Comparison of ENCODE assay signal across 9 cellular contexts in genomic region chr18:32373995-32374394, GRCh38.
DNase-seq lines count a peak whose midpoint lies in the region; ATAC-seq, FAIRE-seq and TF ChIP-seq lines count a peak whose summit lies in the region.
"Had no signal": no experiment of that assay in that cellular context is flagged by ENCODE, and none has a peak within 500 bp of the region (broad histone marks: within the 10 kb centered on the region; RNA-seq: fewer than 3 reads in every experiment).

No MANE protein-coding gene starts in this region.

- H3K27ac ChIP-seq in A549: no peak overlapping the region; a peak in 2 of 6 replicates
- peak overlapping the region; percentile 73 for H3K27ac ChIP-seq in RWPE2 (ENCODE audit: poor library complexity, severe bottlenecking)

- peak overlapping the region; percentile 62; the same call in 2 of the 3 replicates for H3K4me2 ChIP-seq in A549

- ATAC-seq in A549 (no peak), RWPE2 (ENCODE audit: low read depth) (no peak), left ventricle myocardium superior (peak; percentile 51), HG03108 (IDR thresholded peaks at IDR 0.05; ENCODE audit: unreplicated experiment) (no peak), GM18498 (IDR thresholded peaks at IDR 0.05; ENCODE audit: unreplicated experiment) (no peak)
- ATAC-seq: stimulated activated naive B cell treated with anti-CD40 and anti-IgM and Interleukin-4, amounts not matched to agents 10 μg/mL and 1 μg/mL and 100 μg/mL, for 72 hours had no signal

- CTCF ChIA-PET in A549 (lab: Yijun Ruan, JAX): interaction anchor here (1.2 to 1.3 kb wide), 2 partner anchors 12 to 97 kb away, joined by 3 to 4 read pairs; partner anchors contain the start of gene GAREM1

- H3K9me3 ChIP-seq in A549: no peaks in the 10 kb centered on the region
- no peaks in the 10 kb centered on the region for H3K9me3 ChIP-seq in RWPE2 (ENCODE audit: severe bottlenecking)

- TF ChIP-seq CTCF in A549 (IDR thresholded peaks at IDR 0.05): no peak
- no peak for TF ChIP-seq CTCF in RWPE2 (IDR thresholded peaks at IDR 0.05; ENCODE audit: poor library complexity, severe bottlenecking)

- H3K36me3 ChIP-seq in RWPE2 (ENCODE audit: low read depth): no peaks in the 10 kb centered on the region

- H3K27me3 ChIP-seq in RWPE2 (ENCODE audit: insufficient read depth, poor library complexity, severe bottlenecking): no peaks in the 10 kb centered on the region

- POLR2A ChIA-PET in A549 (lab: Yijun Ruan, JAX): no interaction called here

- H3K4me1 ChIP-seq in A549 (peaks cover 43% of the 10 kb centered on the region), RWPE2 (ENCODE audit: insufficient read depth, poor library complexity, severe bottlenecking) (peaks cover 37% of the 10 kb centered on the region)

- FAIRE-seq in A549 (lab: Jason Lieb, UNC): no peak

- intact Hi-C loops in left ventricle myocardium superior (cut with micrococcal nuclease): no loop called here

- DNase-seq in A549 (ENCODE audit: low read depth in 1 of 2, low spot score in 1 of 2) (no peak), NCI-H1105 treated with DMSO at 0.1 percent for 48 hours (lab: John Stamatoyannopoulos, UW) (peak; percentile 88), RWPE2 (ENCODE audit: low spot score) (no peak), left ventricle myocardium superior (no peak)
- no peak for DNase-seq in activated CD4-positive, alpha-beta T cell treated with anti-CD3 and anti-CD28 coated beads, Interleukin-2, amount 50 U/mL, for 1 hour
- no peak for DNase-seq in stimulated activated CD8-positive, alpha-beta memory T cell treated with anti-CD3 and anti-CD28 coated beads, Interleukin-4, amount 100 ng/mL, for 48 hours
- DNase-seq: stimulated activated naive B cell treated with anti-CD40 and anti-IgM and Interleukin-4, amounts not matched to agents 10 μg/mL and 1 μg/mL and 100 μg/mL, for 72 hours had no signal

- 64% methylated on average over 3 of the region's 3 CpGs for WGBS in A549 (ENCODE audit: missing lambda C conversion rate)

- TF ChIP-seq POLR2A in A549 (IDR thresholded peaks at IDR 0.05; ENCODE audit: low read length): no peak

- TF ChIP-seq EP300 in A549 (IDR thresholded peaks at IDR 0.05): no peak

- H3K4me3 ChIP-seq in A549 (no peak overlapping the region), RWPE2 (ENCODE audit: severe bottlenecking) (no peak overlapping the region)

- TF ChIP-seq RAD21 in A549 (conservative IDR thresholded peaks at IDR 0.05 in 1 of 2, IDR thresholded peaks at IDR 0.05 in 1 of 2): no peak

TF ChIP-seq in A549, 52 proteins besides CTCF, POLR2A, EP300 and RAD21:
- TF ChIP-seq HEYL (CRISPR knock-in tag; IDR thresholded peaks at IDR 0.05) (no peak), CBX2 (IDR thresholded peaks at IDR 0.05; ENCODE audit: borderline replicate concordance, low read depth) (no peak), NPAS2 (CRISPR knock-in tag; IDR thresholded peaks at IDR 0.05; ENCODE audit: borderline replicate concordance) (no peak), HOXB13 (CRISPR knock-in tag; IDR thresholded peaks at IDR 0.05; ENCODE audit: low read depth) (no peak), RFX5 (IDR thresholded peaks at IDR 0.05) (no peak), RARB (CRISPR knock-in tag; IDR thresholded peaks at IDR 0.05) (no peak), CHD4 (IDR thresholded peaks at IDR 0.05; ENCODE audit: borderline replicate concordance) (no peak), MAFK (IDR thresholded peaks at IDR 0.05; ENCODE audit: partially characterized antibody) (no peak), RNF2 (IDR thresholded peaks at IDR 0.05; ENCODE audit: borderline replicate concordance, low read depth) (no peak), ESRRA (IDR thresholded peaks at IDR 0.05; ENCODE audit: borderline replicate concordance, low read length) (no peak), SMC3 (IDR thresholded peaks at IDR 0.05) (no peak), MYC (IDR thresholded peaks at IDR 0.05; ENCODE audit: borderline replicate concordance, low read length) (no peak), ZNF302 (CRISPR knock-in tag; IDR thresholded peaks at IDR 0.05) (no peak), NR3C1 (IDR thresholded peaks at IDR 0.05) (no peak), FOXS1 (CRISPR knock-in tag; IDR thresholded peaks at IDR 0.05) (no peak), FOSB (CRISPR knock-in tag; IDR thresholded peaks at IDR 0.05) (no peak), GATA3 (IDR thresholded peaks at IDR 0.05; ENCODE audit: borderline replicate concordance) (no peak), ZFP36 (IDR thresholded peaks at IDR 0.05; ENCODE audit: borderline replicate concordance, partially characterized antibody) (no peak), ATOH8 (CRISPR knock-in tag; IDR thresholded peaks at IDR 0.05; ENCODE audit: low read depth) (no peak), TFCP2L1 (CRISPR knock-in tag; IDR thresholded peaks at IDR 0.05) (no peak)
